In genomic region chr14:100155049-100155621, GRCh38 we compare ENCODE assay signal across 1 cellular context.
TF ChIP-seq lines count a peak whose summit lies in the region.

No MANE protein-coding gene starts in this region.

TF ChIP-seq in HepG2, 621 proteins besides CTCF, POLR2A, EP300 and RAD21 (continued from another document and continues in another):
- TF ChIP-seq ZNF407 (CRISPR knock-in tag; IDR thresholded peaks at IDR 0.05; ENCODE audit: not compliant biosample characterization) = no peak
- TF ChIP-seq ZNF687 (CRISPR knock-in tag; IDR thresholded peaks at IDR 0.05) = peak; percentile 27
- TF ChIP-seq ZFX (CRISPR knock-in tag; IDR thresholded peaks at IDR 0.05; ENCODE audit: low read depth) = 0 out of 2 replicates have a peak, but pooled peaks have one; percentile 17
- no peak for TF ChIP-seq ZBTB14 (CRISPR knock-in tag; IDR thresholded peaks at IDR 0.05)
- no peak for TF ChIP-seq KLF12 (CRISPR knock-in tag; IDR thresholded peaks at IDR 0.05; ENCODE audit: borderline replicate concordance)
- no peak for TF ChIP-seq PHF21A (CRISPR knock-in tag; IDR thresholded peaks at IDR 0.05)
- TF ChIP-seq POGZ (CRISPR knock-in tag; IDR thresholded peaks at IDR 0.05) = 0 out of 2 replicates have a peak, but pooled peaks have one; percentile 17
- TF ChIP-seq ZNF282 (IDR thresholded peaks at IDR 0.05; ENCODE audit: partially characterized antibody) = no peak
- no peak for TF ChIP-seq SIN3B (IDR thresholded peaks at IDR 0.05; ENCODE audit: low read length)
- peak; percentile 83 for TF ChIP-seq ZBTB33 (CRISPR knock-in tag; IDR thresholded peaks at IDR 0.05)
- TF ChIP-seq DPF2 (CRISPR knock-in tag; IDR thresholded peaks at IDR 0.05; ENCODE audit: borderline replicate concordance, low read depth) = no peak
- TF ChIP-seq SUZ12 (IDR thresholded peaks at IDR 0.05; ENCODE audit: low read depth, low read length) = no peak
- TF ChIP-seq ZNF691 (CRISPR knock-in tag; IDR thresholded peaks at IDR 0.05; ENCODE audit: borderline replicate concordance, low read depth) = 0 out of 2 replicates have a peak, but pooled peaks have one; percentile 39
- TF ChIP-seq RNF219 (CRISPR knock-in tag; IDR thresholded peaks at IDR 0.05) = no peak
- peak; percentile 77 for TF ChIP-seq ZNF18 (CRISPR knock-in tag; IDR thresholded peaks at IDR 0.05; ENCODE audit: insufficient replicate concordance)
- peak; percentile 94 for TF ChIP-seq ZNF280D (CRISPR knock-in tag; IDR thresholded peaks at IDR 0.05)
- no peak for TF ChIP-seq ZC3H4 (CRISPR knock-in tag; IDR thresholded peaks at IDR 0.05; ENCODE audit: borderline replicate concordance)
- TF ChIP-seq RBM22 (optimal IDR thresholded peaks at IDR 0.05; ENCODE audit: low read length) = no peak
- no peak for TF ChIP-seq HINFP (CRISPR knock-in tag; IDR thresholded peaks at IDR 0.05; ENCODE audit: low read depth)
- no peak for TF ChIP-seq ZNF761 (CRISPR knock-in tag; conservative IDR thresholded peaks at IDR 0.05)
- no peak for TF ChIP-seq ZNF205 (CRISPR knock-in tag; IDR thresholded peaks at IDR 0.05)
